Comparison of ENCODE assay signal across 34 cellular contexts in genomic region chr2:105730170-105730569, GRCh38.
"Had no signal": no experiment of that assay in that cellular context is flagged by ENCODE, and none has a peak within 500 bp of the region (broad histone marks: within the 10 kb centered on the region; RNA-seq: fewer than 3 reads in every experiment).

No MANE protein-coding gene starts in this region.

- H3K27ac ChIP-seq: brain microvascular endothelial cell, Peyer's patch, RWPE1, WERI-Rb-1 had no signal

- H3K4me3 ChIP-seq: K562, Peyer's patch had no signal

- DNase-seq: activated CD4-positive, alpha-beta T cell treated with anti-CD3 and anti-CD28 coated beads for 1 hour; activated CD4-positive, alpha-beta T cell treated with anti-CD3 and anti-CD28 coated beads for 48 hours; activated CD4-positive, alpha-beta T cell treated with anti-CD3 and anti-CD28 coated beads, Interleukin-2, amount 50 U/mL, for 4 hours; activated CD4-positive, CD25-positive, alpha-beta regulatory T cell; activated CD8-positive, alpha-beta T cell treated with anti-CD3 and anti-CD28 coated beads for 36 hours; activated effector memory CD4-positive, alpha-beta T cell treated with anti-CD3 and anti-CD28 coated beads, Interleukin-2, amount 50 U/mL, for 16 hours; activated naive CD4-positive, alpha-beta T cell; activated naive CD4-positive, alpha-beta T cell treated with anti-CD3 and anti-CD28 coated beads, Interleukin-2, amount 50 U/mL, for 16 hours; activated naive CD8-positive, alpha-beta T cell treated with anti-CD3 and anti-CD28 coated beads for 36 hours; activated T-cell treated with anti-CD3 and anti-CD28 coated beads, Interleukin-2, amount 50 U/mL, for 1 hour; activated T-cell treated with anti-CD3 and anti-CD28 coated beads, Interleukin-2, amount 50 U/mL, for 72 hours; amniotic stem cell; aorta; brain microvascular endothelial cell; central memory CD4-positive, alpha-beta T cell; NCI-H1105 treated with DMSO at 0.1 percent for 48 hours; NCI-H1436; NCI-H1694; NCI-H1930; NCI-H2081 treated with DMSO at 0.1 percent for 48 hours; NCI-H345; NCI-H524 treated with DMSO at 0.1 percent for 48 hours; NK-92 treated with Interleukin-12 subunit alpha and Interleukin-12 subunit beta, amount 100 ng/mL, for 24 hours; PC-3; Peyer's patch; Right ventricle myocardium superior; SW 1271; T-helper 1 cell; T-helper 2 cell; T-helper 9 cell; WERI-Rb-1 had no signal

- FAIRE-seq: K562 had no signal

- H3K36me3 ChIP-seq: brain microvascular endothelial cell, Peyer's patch, WERI-Rb-1 had no signal

- ATAC-seq: activated CD8-positive, alpha-beta T cell treated with anti-CD3 and anti-CD28 coated beads for 36 hours; activated T-cell treated with anti-CD3 and anti-CD28 coated beads, Interleukin-2, amount 50 U/mL, for 72 hours; activated T-helper 17 cell treated with anti-CD3 and anti-CD28 coated beads, Interleukin-2, amount 50 U/mL, for 72 hours; K562; PC-3 had no signal

- H3K9me3 ChIP-seq: Peyer's patch had no signal

- H3K4me1 ChIP-seq: Peyer's patch had no signal
